In genomic region chr10:43689007-43689491, GRCh38 we compare ENCODE assay signal across 9 cellular contexts. TPM values are rescaled to one million over a fixed set of nuclear protein-coding genes. Genes with fewer than 3 reads are reported as not detected.
A peak's percentile ranks its signal among the peaks of the same experiment; 100 is the strongest.
DNase-seq lines count a peak whose midpoint lies in the region; ATAC-seq and TF ChIP-seq lines count a peak whose summit lies in the region.
"Had no signal": no experiment of that assay in that cellular context is flagged by ENCODE, and none has a peak within 500 bp of the region (broad histone marks: within the 10 kb centered on the region; RNA-seq: fewer than 3 reads in every experiment).

No MANE protein-coding gene starts in this region.

- no peaks in the 10 kb centered on the region for H3K9me3 Mint-ChIP-seq in activated naive CD4-positive, alpha-beta T cell treated with anti-CD3 and anti-CD28 coated beads, Interleukin-2, amount 50 U/mL, for 24 hours
- peaks cover 0 to 2% (median 0%) of the 10 kb centered on the region in 7 donors for H3K9me3 Mint-ChIP-seq in naive B cell

- no peak for DNase-seq in activated naive CD4-positive, alpha-beta T cell treated with Interleukin-2 at 50 U/mL for 16 hours
- DNase-seq in coronary artery (ENCODE audit: low spot score) (no peak), naive B cell (no peak), tibial nerve (ENCODE audit: low spot score in 2 of 2) (no peak), NCI-H446 (lab: John Stamatoyannopoulos, UW) (no peak), medulla oblongata (ENCODE audit: extremely low spot score) (no peak)
- DNase-seq: NCI-H2171 had no signal

- H3K4me1 ChIP-seq in tibial nerve: peaks cover 0 to 26% (median 3%) of the 10 kb centered on the region in 4 donors

- no peak for TF ChIP-seq EP300 in tibial nerve (IDR thresholded peaks at IDR 0.05)

- no peaks in the 10 kb centered on the region for H3K36me3 Mint-ChIP-seq in activated naive CD4-positive, alpha-beta T cell treated with anti-CD3 and anti-CD28 coated beads, Interleukin-2, amount 50 U/mL, for 24 hours
- H3K36me3 Mint-ChIP-seq in naive B cell: no peaks in the 10 kb centered on the region

- no peak for TF ChIP-seq POLR2A in tibial nerve (IDR thresholded peaks at IDR 0.05)

- no peak overlapping the region for H3K27ac Mint-ChIP-seq in activated naive CD4-positive, alpha-beta T cell treated with anti-CD3 and anti-CD28 coated beads, Interleukin-2, amount 50 U/mL, for 24 hours
- no peak overlapping the region for H3K27ac Mint-ChIP-seq in naive B cell

- H3K36me3 ChIP-seq in tibial nerve: no peaks in the 10 kb centered on the region

- no peaks in the 10 kb centered on the region for H3K27me3 ChIP-seq in tibial nerve

- H3K4me3 ChIP-seq in coronary artery (peak overlapping the region; percentile 75), tibial nerve (peak overlapping the region in 3 of 4 donors; percentile 50 to 63 (median 56))

- H3K27ac ChIP-seq in coronary artery (peak overlapping the region in 1 of 2 donors; percentile 86), tibial nerve (peak overlapping the region in 2 of 4 donors; percentile 68 to 82)

- TF ChIP-seq CTCF in coronary artery (IDR thresholded peaks at IDR 0.05): no peak
- no peak for TF ChIP-seq CTCF in tibial nerve (IDR thresholded peaks at IDR 0.05)

- no peak for ATAC-seq in naive B cell (ENCODE audit: low read depth in 2 of 2)
- ATAC-seq in HG03378 (IDR thresholded peaks at IDR 0.05; ENCODE audit: unreplicated experiment): no peak

- no peaks in the 10 kb centered on the region for H3K9me3 ChIP-seq in tibial nerve

- H3K4me1 Mint-ChIP-seq in activated naive CD4-positive, alpha-beta T cell treated with anti-CD3 and anti-CD28 coated beads, Interleukin-2, amount 50 U/mL, for 24 hours: peaks cover 3% of the 10 kb centered on the region
- peaks cover 7 to 15% (median 11%) of the 10 kb centered on the region in 3 donors for H3K4me1 Mint-ChIP-seq in naive B cell

- WGBS in tibial nerve, 2 donors: 72 to 73% methylated on average over 25 of the region's 25 CpGs

- peak overlapping the region; percentile 93 for H3K4me3 Mint-ChIP-seq in activated naive CD4-positive, alpha-beta T cell treated with anti-CD3 and anti-CD28 coated beads, Interleukin-2, amount 50 U/mL, for 24 hours
- H3K4me3 Mint-ChIP-seq in naive B cell: peak overlapping the region; percentile 76 to 94 (median 86)

- peaks cover 11% of the 10 kb centered on the region for H3K27me3 Mint-ChIP-seq in activated naive CD4-positive, alpha-beta T cell treated with anti-CD3 and anti-CD28 coated beads, Interleukin-2, amount 50 U/mL, for 24 hours
- peaks cover 41 to 70% (median 56%) of the 10 kb centered on the region in 3 donors for H3K27me3 Mint-ChIP-seq in naive B cell

RNA-seq across cellular contexts. Expression of gene ZNF32, which starts 40.4 kb away (rescaled TPM):
- 100 to 1,000 TPM in 1 of 6 donors, 10 to 100 TPM in 5; 68.9 to 135 (median 83.1) TPM for polyA plus RNA-seq in naive B cell (ENCODE audit: low read depth in 6 of 6)
- 10 to 100 TPM; 33.6 to 66.1 (median 52.5) TPM for total RNA-seq in tibial nerve
